In genomic region chr4:165668694-165669093, GRCh38 we compare ENCODE assay signal across 23 cellular contexts.
DNase-seq lines count a peak whose midpoint lies in the region; FAIRE-seq and TF ChIP-seq lines count a peak whose summit lies in the region.
"Had no signal": no experiment of that assay in that cellular context is flagged by ENCODE, and none has a peak within 500 bp of the region (broad histone marks: within the 10 kb centered on the region; RNA-seq: fewer than 3 reads in every experiment).

No MANE protein-coding gene starts in this region.

- FAIRE-seq in bronchial epithelial cell (lab: Jason Lieb, UNC) = peak; percentile 80
- FAIRE-seq: colon had no signal

- H3K4me3 ChIP-seq in bronchial epithelial cell (ENCODE audit: low read depth, low read length) = no peak overlapping the region
- no peak overlapping the region for H3K4me3 ChIP-seq in retinal pigment epithelial cell (ENCODE audit: low read length)
- H3K4me3 ChIP-seq: ascending aorta, SJCRH30, thyroid gland had no signal

- DNase-seq in LHCN-M2 (ENCODE audit: low read depth) = peak; percentile 7
- peak; percentile 48 for DNase-seq in bronchial epithelial cell (ENCODE audit: low read depth)
- peak; percentile 26 for DNase-seq in iPS-NIHi7 (ENCODE audit: extremely low spot score)
- DNase-seq in retinal pigment epithelial cell (ENCODE audit: low read depth) = peak; percentile 58
- no peak for DNase-seq in medulla oblongata (ENCODE audit: extremely low spot score)
- no peak for DNase-seq in activated naive CD4-positive, alpha-beta T cell treated with anti-CD3 and anti-CD28 coated beads, Interleukin-2, amount 50 U/mL, for 16 hours
- DNase-seq in AG08395 (ENCODE audit: low spot score) = no peak
- DNase-seq: activated CD4-positive, CD25-positive, alpha-beta regulatory T cell treated with anti-CD3 and anti-CD28 coated beads, Interleukin-2, amount 50 U/mL, for 72 hours; activated naive CD4-positive, alpha-beta T cell treated with anti-CD3 and anti-CD28 coated beads, Interleukin-2, amount 10 ng/mL, durations not matched to agents 7 days and 5 days; activated T-cell treated with anti-CD3 and anti-CD28 coated beads, Interleukin-2, amount 50 U/mL, for 4 hours; COR-L47; foreskin melanocyte; GOT3; Karpas-422; NCI-H2171; retina; SJCRH30; stimulated activated CD4-positive, alpha-beta T cell treated with anti-CD3 and anti-CD28 coated beads, Interleukin-15, amount 100 ng/mL, for 24 hours; stimulated activated naive B cell treated with anti-CD40 and anti-IgM and Interleukin-4, amounts not matched to agents 10 μg/mL and 1 μg/mL and 100 μg/mL, for 72 hours; thyroid gland had no signal

- no peaks in the 10 kb centered on the region for H3K27me3 ChIP-seq in bronchial epithelial cell (ENCODE audit: control insufficient read depth, insufficient read depth, low read length)
- H3K27me3 ChIP-seq: ascending aorta, neutrophil, SJCRH30, thyroid gland had no signal

- TF ChIP-seq CTCF in bronchial epithelial cell (IDR thresholded peaks at IDR 0.05; ENCODE audit: insufficient read depth, low read length, severe bottlenecking) (no peak), retinal pigment epithelial cell (conservative IDR thresholded peaks at IDR 0.05; ENCODE audit: low read depth, low read length) (no peak)

- no peaks in the 10 kb centered on the region for H3K36me3 ChIP-seq in bronchial epithelial cell (ENCODE audit: control insufficient read depth, insufficient read depth, low read length)
- H3K36me3 ChIP-seq: ascending aorta, neutrophil, SJCRH30, thyroid gland had no signal

Comparison
In these comparisons a context has a peak if more than half of its experiments do, and no peak if none do; other contexts are left out.
1. DNase-seq: peak in LHCN-M2 (single experiment), bronchial epithelial cell (single experiment), iPS-NIHi7 (single experiment) and retinal pigment epithelial cell (single experiment); none in medulla oblongata (single experiment), activated naive CD4-positive, alpha-beta T cell treated with anti-CD3 and anti-CD28 coated beads, Interleukin-2, amount 50 U/mL, for 16 hours (single experiment) and AG08395 (single experiment).